In genomic region chr10:63563623-63564022, GRCh38 we compare ENCODE assay signal across 16 cellular contexts. TPM values are rescaled to one million over a fixed set of nuclear protein-coding genes. Genes with fewer than 3 reads are reported as not detected.
A peak's percentile ranks its signal among the peaks of the same experiment; 100 is the strongest.
DNase-seq lines count a peak whose midpoint lies in the region; ATAC-seq, FAIRE-seq and TF ChIP-seq lines count a peak whose summit lies in the region.
"Had no signal": no experiment of that assay in that cellular context is flagged by ENCODE, and none has a peak within 500 bp of the region (broad histone marks: within the 10 kb centered on the region; RNA-seq: fewer than 3 reads in every experiment).

No MANE protein-coding gene starts in this region.

- ATAC-seq in CD4-positive, CD25-positive, alpha-beta regulatory T cell (ENCODE audit: low read depth in 2 of 2) = no peak
- ATAC-seq in effector memory CD8-positive, alpha-beta T cell (replicated peaks) = peak; percentile 51
- ATAC-seq in pancreas (no peak), left cardiac atrium (no peak), HG03565 (IDR thresholded peaks at IDR 0.05; ENCODE audit: unreplicated experiment) (no peak)

- peaks cover 7% of the 10 kb centered on the region for H3K36me3 Mint-ChIP-seq in CD4-positive, CD25-positive, alpha-beta regulatory T cell
- H3K36me3 Mint-ChIP-seq in H9 (ENCODE audit: insufficient read depth in 1 of 3, low read depth in 3 of 3) = peaks cover 0 to 1% (median 0%) of the 10 kb centered on the region in 3 experiments; a peak in 1 of 7 replicates
- peaks cover 3% of the 10 kb centered on the region for H3K36me3 Mint-ChIP-seq in T-helper 2 cell treated with Interferon-gamma antibody and Interleukin-4, amounts not matched to agents 5 μg/mL and 100 μg/mL, for 36 hours (ENCODE audit: low read depth)
- H3K36me3 Mint-ChIP-seq in effector memory CD8-positive, alpha-beta T cell (ENCODE audit: insufficient read depth) = no peaks in the 10 kb centered on the region

- no peaks in the 10 kb centered on the region for H3K9me3 ChIP-seq in CD4-positive, CD25-positive, alpha-beta regulatory T cell (ENCODE audit: control insufficient read depth in 2 of 2, low read length in 2 of 2)
- no peaks in the 10 kb centered on the region for H3K9me3 ChIP-seq in H9 (ENCODE audit: control insufficient read depth, low read depth, low read length)
- H3K9me3 ChIP-seq in pancreas = no peaks in the 10 kb centered on the region
- H3K9me3 ChIP-seq: Peyer's patch had no signal

- H3K23ac ChIP-seq in H9 (ENCODE audit: insufficient read length, low read depth, low read length) = no peak overlapping the region

- no peak overlapping the region for H4K91ac ChIP-seq in H9 (ENCODE audit: insufficient read length, low read depth, low read length)

- no peak overlapping the region for H3K4me2 ChIP-seq in H9 (ENCODE audit: insufficient read depth, insufficient read length, low read length)

- H3K4me1 ChIP-seq in CD4-positive, CD25-positive, alpha-beta regulatory T cell (ENCODE audit: control insufficient read depth, insufficient read depth, low read length, poor library complexity, severe bottlenecking) = peaks cover 11% of the 10 kb centered on the region
- H3K4me1 ChIP-seq in H9 (ENCODE audit: insufficient read depth, low read length) (peaks cover 1% of the 10 kb centered on the region; the same call in 1 of the 2 replicates), pancreas (no peaks in the 10 kb centered on the region)
- H3K4me1 ChIP-seq: Peyer's patch had no signal

- H3K27ac Mint-ChIP-seq in CD4-positive, CD25-positive, alpha-beta regulatory T cell = no peak overlapping the region
- peak overlapping the region in 2 of 3 experiments; percentile 60 to 87; a peak in 3 of 7 replicates for H3K27ac Mint-ChIP-seq in H9
- H3K27ac Mint-ChIP-seq in T-helper 2 cell treated with Interferon-gamma antibody and Interleukin-4, amounts not matched to agents 5 μg/mL and 100 μg/mL, for 36 hours = no peak overlapping the region
- H3K27ac Mint-ChIP-seq in effector memory CD8-positive, alpha-beta T cell = peak overlapping the region; percentile 0 to 44
- H3K27ac Mint-ChIP-seq: B cell, IgD-negative memory B cell had no signal

- H3K4me3 Mint-ChIP-seq in CD4-positive, CD25-positive, alpha-beta regulatory T cell = peak overlapping the region in 1 of 4 donors; percentile 3
- H3K4me3 Mint-ChIP-seq in H9 = no peak overlapping the region
- peak overlapping the region; percentile 7 for H3K4me3 Mint-ChIP-seq in T-helper 2 cell treated with Interferon-gamma antibody and Interleukin-4, amounts not matched to agents 5 μg/mL and 100 μg/mL, for 36 hours
- no peak overlapping the region for H3K4me3 Mint-ChIP-seq in effector memory CD8-positive, alpha-beta T cell
- H3K4me3 Mint-ChIP-seq: B cell, IgD-negative memory B cell had no signal

- no peak for FAIRE-seq in pancreas (lab: Jason Lieb, UNC)
- FAIRE-seq: GM12892 had no signal

- H2BK20ac ChIP-seq in H9 (ENCODE audit: low read depth, low read length, poor library complexity, severe bottlenecking) = no peak overlapping the region

- H2BK15ac ChIP-seq in H9 (ENCODE audit: low read depth, low read length) = no peak overlapping the region

- H3K4me3 ChIP-seq in CD4-positive, CD25-positive, alpha-beta regulatory T cell (ENCODE audit: low read depth, low read length) = peak overlapping the region; percentile 45
- no peak overlapping the region for H3K4me3 ChIP-seq in pancreas
- H3K4me3 ChIP-seq in coronary artery = no peak overlapping the region
- H3K4me3 ChIP-seq: Peyer's patch had no signal

- H2BK120ac ChIP-seq in H9 (ENCODE audit: low read depth, low read length, poor library complexity, severe bottlenecking) = no peak overlapping the region

- H3K18ac ChIP-seq in H9 (ENCODE audit: insufficient read length, low read depth, low read length) = no peak overlapping the region

- H3K79me1 ChIP-seq in H9 (ENCODE audit: insufficient read depth, low read depth, low read length, poor library complexity, severe bottlenecking) = no peaks in the 10 kb centered on the region

- H4K20me1 ChIP-seq in H9 (ENCODE audit: control insufficient read depth, insufficient read depth, insufficient read length) = no peaks in the 10 kb centered on the region

- H3K4ac ChIP-seq in H9 (ENCODE audit: low read depth, low read length) = no peak overlapping the region

- no peak overlapping the region for H4K8ac ChIP-seq in H9 (replicated peaks; ENCODE audit: insufficient read length, low read depth, low read length)

- WGBS in H9 (ENCODE audit: extremely low coverage, insufficient read length, low lambda C conversion rate) = no CpG with 5 or more reads among the region's 3 CpGs
- 33 to 37% methylated on average over 3 of the region's 3 CpGs for whole genome bisulfite sequencing in pancreas, 2 donors

- no peak overlapping the region for H2BK5ac ChIP-seq in H9 (ENCODE audit: insufficient read length, low read length)

- H2BK12ac ChIP-seq in H9 (ENCODE audit: insufficient read length, low read depth, low read length) = no peak overlapping the region

- no peak overlapping the region for H2AFZ ChIP-seq in H9 (ENCODE audit: low read length)

- no peaks in the 10 kb centered on the region for H3K36me3 ChIP-seq in CD4-positive, CD25-positive, alpha-beta regulatory T cell (ENCODE audit: control insufficient read depth, insufficient read depth, low read length)
- H3K36me3 ChIP-seq in pancreas = no peaks in the 10 kb centered on the region
- H3K36me3 ChIP-seq: Peyer's patch had no signal

- H4K5ac ChIP-seq in H9 (ENCODE audit: insufficient read length, low read depth, low read length) = no peak overlapping the region

- H3K14ac ChIP-seq in H9 (ENCODE audit: insufficient read depth, low read length) = no peak overlapping the region

- H3K9me3 Mint-ChIP-seq in CD4-positive, CD25-positive, alpha-beta regulatory T cell = no peaks in the 10 kb centered on the region
- no peaks in the 10 kb centered on the region for H3K9me3 Mint-ChIP-seq in H9
- no peaks in the 10 kb centered on the region for H3K9me3 Mint-ChIP-seq in T-helper 2 cell treated with Interferon-gamma antibody and Interleukin-4, amounts not matched to agents 5 μg/mL and 100 μg/mL, for 36 hours
- no peaks in the 10 kb centered on the region for H3K9me3 Mint-ChIP-seq in effector memory CD8-positive, alpha-beta T cell
- H3K9me3 Mint-ChIP-seq: IgD-negative memory B cell had no signal

- H3K56ac ChIP-seq in H9 (ENCODE audit: insufficient read length, low read depth, low read length) = no peak overlapping the region

- no peaks in the 10 kb centered on the region for H3K27me3 Mint-ChIP-seq in CD4-positive, CD25-positive, alpha-beta regulatory T cell
- H3K27me3 Mint-ChIP-seq in H9 (ENCODE audit: low read depth) = no peaks in the 10 kb centered on the region
- H3K27me3 Mint-ChIP-seq in T-helper 2 cell treated with Interferon-gamma antibody and Interleukin-4, amounts not matched to agents 5 μg/mL and 100 μg/mL, for 36 hours (ENCODE audit: low read depth) = peaks cover 7% of the 10 kb centered on the region
- H3K27me3 Mint-ChIP-seq in effector memory CD8-positive, alpha-beta T cell = no peaks in the 10 kb centered on the region
- H3K27me3 Mint-ChIP-seq: B cell, IgD-negative memory B cell had no signal

- H3K27ac ChIP-seq in CD4-positive, CD25-positive, alpha-beta regulatory T cell (ENCODE audit: insufficient read depth, low read length, poor library complexity, severe bottlenecking) = no peak overlapping the region
- H3K27ac ChIP-seq in H9 (ENCODE audit: insufficient read length, low read depth, low read length) = no peak overlapping the region
- no peak overlapping the region for H3K27ac ChIP-seq in pancreas
- no peak overlapping the region for H3K27ac ChIP-seq in coronary artery
- H3K27ac ChIP-seq: Peyer's patch had no signal

- TF ChIP-seq CTCF in H9 (conservative IDR thresholded peaks at IDR 0.05) (no peak), pancreas (IDR thresholded peaks at IDR 0.05) (no peak), coronary artery (IDR thresholded peaks at IDR 0.05) (no peak)

- peaks cover 24 to 29% (median 26%) of the 10 kb centered on the region in 4 donors for H3K4me1 Mint-ChIP-seq in CD4-positive, CD25-positive, alpha-beta regulatory T cell
- peaks cover 11 to 12% of the 10 kb centered on the region in 2 experiments for H3K4me1 Mint-ChIP-seq in H9
- H3K4me1 Mint-ChIP-seq in T-helper 2 cell treated with Interferon-gamma antibody and Interleukin-4, amounts not matched to agents 5 μg/mL and 100 μg/mL, for 36 hours (ENCODE audit: low read depth) = peaks cover 27% of the 10 kb centered on the region
- H3K4me1 Mint-ChIP-seq in effector memory CD8-positive, alpha-beta T cell (ENCODE audit: low read depth in 2 of 2) = peaks cover 8 to 18% of the 10 kb centered on the region in 2 donors
- H3K4me1 Mint-ChIP-seq: B cell had no signal

- DNase-seq in CD4-positive, CD25-positive, alpha-beta regulatory T cell = no peak
- no peak for DNase-seq in H9
- no peak for DNase-seq in T-helper 2 cell treated with Interferon-gamma antibody and Interleukin-4, amounts not matched to agents 5 μg/mL and 100 μg/mL, for 36 hours (ENCODE audit: low spot score)
- DNase-seq in effector memory CD8-positive, alpha-beta T cell = no peak
- DNase-seq in pancreas = no peak
- DNase-seq in coronary artery (ENCODE audit: low spot score) = no peak
- no peak for DNase-seq in left cardiac atrium
- DNase-seq: DMS53, EL, MV-4-11, NCI-H1694 treated with DMSO at 0.1 percent for 48 hours, Peyer's patch had no signal

- H3T11ph ChIP-seq in H9 (ENCODE audit: low read length) = no peak overlapping the region

- no peak overlapping the region for H3K9ac ChIP-seq in H9 (ENCODE audit: extremely low read depth, insufficient read length, low read length)

- intact Hi-C loops in pancreas (cut with DNase I) (no loop called here), left cardiac atrium (cut with DNase I) (no loop called here)

- no peaks in the 10 kb centered on the region for H3K79me2 ChIP-seq in H9 (ENCODE audit: insufficient read depth, low read length)

- no peaks in the 10 kb centered on the region for H3K23me2 ChIP-seq in H9 (ENCODE audit: insufficient read length, low read depth, low read length, poor library complexity, severe bottlenecking)

- H3K27me3 ChIP-seq in CD4-positive, CD25-positive, alpha-beta regulatory T cell (ENCODE audit: control insufficient read depth, insufficient read depth, low read length) = no peaks in the 10 kb centered on the region
- H3K27me3 ChIP-seq in H9 (ENCODE audit: insufficient read depth, low read length) (no peaks in the 10 kb centered on the region), pancreas (no peaks in the 10 kb centered on the region)
- H3K27me3 ChIP-seq: Peyer's patch had no signal

- no peak overlapping the region for H2AK5ac ChIP-seq in H9 (ENCODE audit: insufficient read length, low read length)

RNA-seq across cellular contexts. Expression of gene REEP3, which starts 42.4 kb away (rescaled TPM):
- total RNA-seq in CD4-positive, CD25-positive, alpha-beta regulatory T cell = 18.6 TPM
- polyA plus RNA-seq in CD4-positive, CD25-positive, alpha-beta regulatory T cell = 10 to 100 TPM; 12.7 to 21.2 (median 15.7) TPM
- total RNA-seq in H9 (2021) (21.4 and 23.8 TPM in 2 replicates), pancreas (10 to 100 TPM in 3 of 6 donors, 1 to 10 TPM in 3; 8.9 to 21.3 (median 11.4) TPM), left cardiac atrium (10 to 100 TPM; 25.4 to 34.1 TPM)
- polyA plus RNA-seq in pancreas = 1 to 10 TPM; 2.7 to 7.9 TPM

Comparison
In these comparisons a context has a peak if more than half of its experiments do, and no peak if none do; other contexts are left out.
1. H3K27ac Mint-ChIP-seq: peak in H9 (2 of 3) and effector memory CD8-positive, alpha-beta T cell (2 of 2); none in CD4-positive, CD25-positive, alpha-beta regulatory T cell (0 of 3) and T-helper 2 cell treated with Interferon-gamma antibody and Interleukin-4, amounts not matched to agents 5 μg/mL and 100 μg/mL, for 36 hours (single experiment).